In the genomic region with DNA sequence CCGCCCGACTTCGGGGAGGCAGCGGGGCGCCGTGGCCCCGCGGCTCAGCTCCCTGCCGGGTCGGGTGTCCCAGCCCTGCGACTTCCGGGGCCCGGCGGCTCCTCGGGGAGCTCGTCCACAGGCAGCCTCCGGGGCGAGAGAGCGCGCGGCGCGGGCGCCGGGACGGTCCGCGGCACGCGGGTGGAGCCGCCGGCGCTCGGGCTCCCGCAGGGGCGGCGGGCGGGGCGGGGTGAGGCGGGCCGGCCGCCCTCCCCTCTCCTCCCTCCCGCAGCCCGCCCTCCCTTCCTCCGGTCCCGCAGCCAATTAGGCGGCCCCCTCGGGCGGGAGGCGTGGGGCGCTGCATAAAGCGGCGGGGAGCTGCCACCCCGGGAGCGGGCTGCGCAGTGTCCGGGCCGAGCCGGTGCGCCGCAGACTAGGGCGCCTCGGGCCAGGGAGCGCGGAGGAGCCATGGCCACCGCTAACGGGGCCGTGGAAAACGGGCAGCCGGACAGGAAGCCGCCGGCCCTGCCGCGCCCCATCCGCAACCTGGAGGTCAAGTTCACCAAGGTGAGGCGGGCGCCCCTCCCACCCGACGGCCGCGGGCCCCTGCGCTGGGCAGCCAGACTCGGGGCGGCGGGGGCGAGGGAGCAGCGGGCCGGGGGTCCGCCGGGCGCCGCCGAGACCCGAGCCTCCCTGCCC, we compare ENCODE assay signal across 8 cellular contexts. TPM values are rescaled to one million over a fixed set of nuclear protein-coding genes. Genes with fewer than 3 reads are reported as not detected.
A peak's percentile ranks its signal among the peaks of the same experiment; 100 is the strongest.
DNase-seq lines count a peak whose midpoint lies in the region; ATAC-seq and TF ChIP-seq lines count a peak whose summit lies in the region.

A gene (plus strand): TSS at position 371 of the 678 bp plus-strand sequence. CDS start 77 bp downstream, at position 448.

- DNase-seq in AG04450 (ENCODE audit: low read depth, low spot score) (peak; percentile 16), SJCRH30 (peak; percentile 69 to 76), ecto neural progenitor cell (ENCODE audit: low spot score) (peak; percentile 57), mesothelial cell of epicardium (ENCODE audit: low spot score in 2 of 2, unreplicated experiment in 2 of 2) (no peak), uterus (peak; percentile 45 to 50), NCI-H2227 treated with DMSO at 0.1 percent for 48 hours (lab: John Stamatoyannopoulos, UW) (no peak)

- no peak within 1 kb of the TSS for H3K27ac ChIP-seq in AG04450 (ENCODE audit: low read depth, low read length)
- peak within 1 kb of the TSS; percentile 38; the same call in 1 of the 2 replicates for H3K27ac ChIP-seq in SJCRH30
- peak within 1 kb of the TSS; percentile 42 to 51 for H3K27ac ChIP-seq in uterus

- no peak within 1 kb of the TSS for H3K27ac Mint-ChIP-seq in mesothelial cell of epicardium

- POLR2A ChIA-PET in AG04450 (lab: Yijun Ruan, JAX) = interaction anchor here (0.9 kb wide), 1 partner anchor 158 kb away, joined by 3 read pairs; no protein-coding TSS in a partner anchor

- H3K36me3 ChIP-seq in SJCRH30 (no peaks in the 10 kb centered on the region), uterus (no peaks in the 10 kb centered on the region)

- peaks cover 8% of the 10 kb centered on the region for H3K4me1 Mint-ChIP-seq in mesothelial cell of epicardium

- H3K4me3 Mint-ChIP-seq in mesothelial cell of epicardium = peak within 1 kb of the TSS; percentile 71

- ATAC-seq in GM19351 (IDR thresholded peaks at IDR 0.05; ENCODE audit: unreplicated experiment) (peak; percentile 62), GM21529 (IDR thresholded peaks at IDR 0.05; ENCODE audit: unreplicated experiment) (no peak)

- H3K36me3 Mint-ChIP-seq in mesothelial cell of epicardium = no peaks in the 10 kb centered on the region

- peaks cover 88% of the 10 kb centered on the region for H3K27me3 Mint-ChIP-seq in mesothelial cell of epicardium (ENCODE audit: low read depth)

- peaks cover 9% of the 10 kb centered on the region; the same call in 1 of the 2 replicates for H3K9me3 ChIP-seq in AG04450 (ENCODE audit: control insufficient read depth, insufficient read depth, low read length)
- no peaks in the 10 kb centered on the region for H3K9me3 ChIP-seq in SJCRH30 (replicated peaks)
- no peaks in the 10 kb centered on the region for H3K9me3 ChIP-seq in uterus

- H3K4me1 ChIP-seq in SJCRH30 = peaks cover 2% of the 10 kb centered on the region; the same call in 1 of the 2 replicates
- peaks cover 0 to 6% of the 10 kb centered on the region in 2 donors for H3K4me1 ChIP-seq in uterus

- TF ChIP-seq POLR2A in uterus (IDR thresholded peaks at IDR 0.05) = peak in 1 of 2 donors; percentile 62

- H3K9me3 Mint-ChIP-seq in mesothelial cell of epicardium = no peaks in the 10 kb centered on the region

- H3K4me3 ChIP-seq in AG04450 (ENCODE audit: low read depth, low read length) (peak within 1 kb of the TSS; percentile 58), SJCRH30 (peak within 1 kb of the TSS; percentile 77), uterus (peak within 1 kb of the TSS; percentile 39 to 50)

- no peak for TF ChIP-seq CTCF in AG04450 (IDR thresholded peaks at IDR 0.05; ENCODE audit: low read depth, low read length)
- TF ChIP-seq CTCF in mesothelial cell of epicardium (IDR thresholded peaks at IDR 0.05; ENCODE audit: unreplicated experiment) = no peak
- TF ChIP-seq CTCF in uterus (IDR thresholded peaks at IDR 0.05) = peak in 1 of 4 experiments; percentile 1

- CTCF ChIA-PET in AG04450 (lab: Charles Lee) = interaction anchor here (6.2 kb wide), 1 partner anchor 128 kb away, joined by 45 read pairs; no protein-coding TSS in a partner anchor

- intact Hi-C loops in uterus (cut with DNase I; ENCODE audit: low total_unique reads) = loop anchor here (10.0 kb wide), 1 partner anchor 215 kb away; no protein-coding TSS in a partner anchor

- H3K27me3 ChIP-seq in AG04450 (ENCODE audit: control insufficient read depth, insufficient read depth, low read length) (peaks cover 30% of the 10 kb centered on the region), SJCRH30 (no peaks in the 10 kb centered on the region), uterus (no peaks in the 10 kb centered on the region)

RNA-seq across cellular contexts. Expression of the gene that starts here (rescaled TPM):
- polyA plus RNA-seq in AG04450 (2011; rRNA removed) = 19.5 and 20.6 TPM in 2 replicates
- polyA minus RNA-seq in AG04450 (2011; rRNA and poly(A)+ RNA removed) = 10.3 and 14.5 TPM in 2 replicates
- 148 and 154 TPM in 2 replicates for total RNA-seq in SJCRH30 (2014; rRNA removed; shearing (Covaris generic))
- total RNA-seq in mesothelial cell of epicardium (not detected in 3 replicates), uterus (10 to 100 TPM; 15.6 to 55.2 (median 26.4) TPM)

Comparison
In these comparisons a context has a peak if more than half of its experiments do, and no peak if none do; other contexts are left out.
1. RNA of the gene that starts here (total RNA-seq): 148 to 154 TPM in SJCRH30 and 15.6 to 55.2 TPM in uterus; not detected in mesothelial cell of epicardium; every median in the first group is over 10 times any median in the second.
2. DNase-seq: peak in AG04450 (single experiment), SJCRH30 (2 of 2), ecto neural progenitor cell (single experiment) and uterus (2 of 2); none in mesothelial cell of epicardium (0 of 2) and NCI-H2227 treated with DMSO at 0.1 percent for 48 hours (single experiment).
3. Peak in every context shown above with its lines, with median percentiles within 50 percentile points of each other: H3K4me3 ChIP-seq.